In the genomic region with DNA sequence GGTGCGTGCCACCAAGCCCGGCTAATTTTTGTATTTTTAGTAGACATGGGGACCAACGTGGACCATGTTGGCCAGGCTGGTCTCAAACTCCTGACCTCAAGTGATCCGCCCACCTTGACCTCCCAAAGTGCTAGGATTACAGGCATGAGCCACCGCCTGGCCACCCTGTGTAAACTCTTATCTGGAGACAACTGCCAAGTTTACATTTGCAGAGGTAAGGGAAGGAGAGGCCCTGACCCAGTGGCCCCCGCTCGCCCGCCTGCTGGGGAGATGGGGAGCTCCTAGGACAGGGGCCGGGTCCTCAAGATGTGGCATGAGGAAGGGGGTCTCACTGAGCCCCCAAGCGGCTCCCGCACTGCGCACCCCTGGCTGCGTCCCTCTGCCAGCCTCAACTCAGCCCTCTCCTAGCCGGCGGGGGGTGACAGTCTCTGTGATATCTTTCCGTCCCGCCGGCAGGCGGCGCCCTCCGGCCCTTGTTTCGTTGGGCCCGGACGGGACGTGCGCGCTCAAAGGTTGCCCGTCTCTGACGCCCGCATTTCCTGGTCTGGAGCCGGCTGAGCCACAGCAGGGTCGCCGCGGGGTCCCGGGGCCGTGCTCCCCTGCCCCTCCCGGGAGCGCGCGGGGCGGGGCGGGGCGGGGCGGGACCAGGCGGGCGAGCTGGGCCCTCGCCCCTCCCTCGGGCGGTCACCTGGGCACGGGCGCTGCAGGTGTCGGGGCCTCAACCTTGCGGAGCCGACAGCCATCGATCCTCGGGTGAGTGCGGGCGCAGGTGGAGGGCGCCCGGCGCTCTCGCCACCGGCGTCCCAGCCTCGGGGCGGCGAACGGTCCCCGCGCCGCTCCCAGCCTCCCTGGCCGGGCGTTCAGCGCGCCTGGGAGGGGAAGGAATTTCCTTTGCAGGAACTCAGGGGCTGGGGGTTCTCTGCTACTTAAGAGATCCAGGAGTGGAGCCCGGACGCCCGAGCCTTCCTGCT, we compare ENCODE assay signal across 8 cellular contexts. TPM values are rescaled to one million over a fixed set of nuclear protein-coding genes. Genes with fewer than 3 reads are reported as not detected.
DNase-seq lines count a peak whose midpoint lies in the region; ATAC-seq and TF ChIP-seq lines count a peak whose summit lies in the region.

TSS of gene GPR160 (plus strand) at position 533 of the 971 bp plus-strand sequence. CDS start 45,978 bp downstream, outside the sequence.

- DNase-seq in CD4-positive, alpha-beta T cell = peak; percentile 67 to 82 (median 72)
- DNase-seq in NCI-H526 treated with DMSO at 0.1 percent for 48 hours (lab: John Stamatoyannopoulos, UW) = peak; percentile 75
- peak; percentile 86 for DNase-seq in activated CD8-positive, alpha-beta T cell treated with anti-CD3 and anti-CD28 coated beads, Interleukin-2, amount 10 ng/mL, durations not matched to agents 7 days and 5 days
- DNase-seq in endothelial cell (ENCODE audit: low spot score) = peak; percentile 79
- DNase-seq in mucosa of descending colon = peak; percentile 94 to 96 (median 95)
- DNase-seq in stimulated activated CD8-positive, alpha-beta memory T cell treated with anti-CD3 and anti-CD28 coated beads, Interleukin-4, amount 100 ng/mL, for 48 hours = peak; percentile 89

- peak; percentile 85 for TF ChIP-seq CTCF in CD4-positive, alpha-beta T cell (IDR thresholded peaks at IDR 0.05)
- TF ChIP-seq CTCF in endothelial cell (IDR thresholded peaks at IDR 0.05; ENCODE audit: unreplicated experiment) (peak; percentile 89), mucosa of descending colon (IDR thresholded peaks at IDR 0.05) (peak; percentile 49)

- intact Hi-C loops in CD4-positive, alpha-beta T cell (cut with DNase I, micrococcal nuclease) = loop anchor here (2.0 to 10.0 kb wide), 6 partner anchors 71 to 320 kb away; partner anchors contain the start of genes PRKCI (in 1 of the 2), SEC62 (in 1 of the 2) and SKIL (in 1 of the 2)
- intact Hi-C loops in mucosa of descending colon (cut with DNase I, micrococcal nuclease) = no loop called here

- H3K4me3 ChIP-seq in mucosa of descending colon = peak within 1 kb of the TSS; percentile 50

- POLR2A ChIA-PET in CD4-positive, alpha-beta T cell (lab: Charles Lee) = interaction anchor here (0.6 to 1.8 kb wide), 5 partner anchors 71 to 316 kb away, joined by 3 to 15 read pairs (median 3); partner anchors contain the start of genes PRKCI and SEC62
- POLR2A ChIA-PET in activated CD8-positive, alpha-beta T cell treated with anti-CD3 and anti-CD28 coated beads, Interleukin-2, amount 10 ng/mL, durations not matched to agents 7 days and 5 days (lab: Charles Lee) = interaction anchor here (1.0 kb wide), 1 partner anchor 71 kb away, joined by 3 read pairs; the partner anchor contains the start of gene SEC62

- no peaks in the 10 kb centered on the region for H3K27me3 Mint-ChIP-seq in CD4-positive, alpha-beta T cell
- H3K27me3 Mint-ChIP-seq in activated CD8-positive, alpha-beta T cell treated with anti-CD3 and anti-CD28 coated beads, Interleukin-2, amount 10 ng/mL, durations not matched to agents 7 days and 5 days (ENCODE audit: low read depth) = peaks cover 18% of the 10 kb centered on the region
- peaks cover 3% of the 10 kb centered on the region for H3K27me3 Mint-ChIP-seq in endothelial cell (ENCODE audit: unreplicated experiment)

- H3K4me1 Mint-ChIP-seq in CD4-positive, alpha-beta T cell (ENCODE audit: low read depth) = peaks cover 43% of the 10 kb centered on the region
- peaks cover 25% of the 10 kb centered on the region for H3K4me1 Mint-ChIP-seq in activated CD8-positive, alpha-beta T cell treated with anti-CD3 and anti-CD28 coated beads, Interleukin-2, amount 10 ng/mL, durations not matched to agents 7 days and 5 days (ENCODE audit: low read depth)
- peaks cover 4% of the 10 kb centered on the region for H3K4me1 Mint-ChIP-seq in endothelial cell (ENCODE audit: unreplicated experiment)

- no peaks in the 10 kb centered on the region for H3K36me3 ChIP-seq in mucosa of descending colon (ENCODE audit: low read depth)

- H3K27ac ChIP-seq in CD4-positive, alpha-beta T cell (ENCODE audit: low read depth, low read length) = peak within 1 kb of the TSS; percentile 41

- peaks cover 22% of the 10 kb centered on the region for H3K4me1 ChIP-seq in mucosa of descending colon (ENCODE audit: low read depth)

- peak within 1 kb of the TSS; percentile 67 for H3K27ac Mint-ChIP-seq in CD4-positive, alpha-beta T cell
- no peak within 1 kb of the TSS for H3K27ac Mint-ChIP-seq in activated CD8-positive, alpha-beta T cell treated with anti-CD3 and anti-CD28 coated beads, Interleukin-2, amount 10 ng/mL, durations not matched to agents 7 days and 5 days
- H3K27ac Mint-ChIP-seq in endothelial cell (ENCODE audit: unreplicated experiment) = no peak within 1 kb of the TSS

- CTCF ChIA-PET in CD4-positive, alpha-beta T cell (lab: Charles Lee) = interaction anchor here (1.0 kb wide), 1 partner anchor 175 kb away, joined by 4 read pairs; no protein-coding TSS in a partner anchor
- CTCF ChIA-PET in activated CD8-positive, alpha-beta T cell treated with anti-CD3 and anti-CD28 coated beads, Interleukin-2, amount 10 ng/mL, durations not matched to agents 7 days and 5 days (lab: Charles Lee) = interaction anchor here (0.6 to 2.7 kb wide), 8 partner anchors 8 to 176 kb away, joined by 3 to 10 read pairs (median 4); no protein-coding TSS in a partner anchor

- no peaks in the 10 kb centered on the region for H3K9me3 ChIP-seq in CD4-positive, alpha-beta T cell (ENCODE audit: control insufficient read depth, low read length)
- no peaks in the 10 kb centered on the region for H3K9me3 ChIP-seq in mucosa of descending colon

- H3K4me3 Mint-ChIP-seq in CD4-positive, alpha-beta T cell = peak within 1 kb of the TSS; percentile 93
- peak within 1 kb of the TSS; percentile 78 for H3K4me3 Mint-ChIP-seq in activated CD8-positive, alpha-beta T cell treated with anti-CD3 and anti-CD28 coated beads, Interleukin-2, amount 10 ng/mL, durations not matched to agents 7 days and 5 days
- H3K4me3 Mint-ChIP-seq in endothelial cell (ENCODE audit: unreplicated experiment) = peak within 1 kb of the TSS; percentile 91

- peak; percentile 64 for ATAC-seq in CD4-positive, alpha-beta T cell (ENCODE audit: poor library complexity)
- ATAC-seq in GM19328 (IDR thresholded peaks at IDR 0.05; ENCODE audit: unreplicated experiment) (peak; percentile 80), HG03439 (IDR thresholded peaks at IDR 0.05; ENCODE audit: unreplicated experiment) (peak; percentile 81), mucosa of descending colon (peak; percentile 90)
- peak; percentile 87 for ATAC-seq in activated CD8-positive, alpha-beta T cell treated with anti-CD3 and anti-CD28 coated beads, Interleukin-2, amount 10 ng/mL, durations not matched to agents 7 days and 5 days

- H3K36me3 Mint-ChIP-seq in CD4-positive, alpha-beta T cell (ENCODE audit: low read depth) = peaks cover 6% of the 10 kb centered on the region
- peaks cover 5% of the 10 kb centered on the region for H3K36me3 Mint-ChIP-seq in activated CD8-positive, alpha-beta T cell treated with anti-CD3 and anti-CD28 coated beads, Interleukin-2, amount 10 ng/mL, durations not matched to agents 7 days and 5 days (ENCODE audit: low read depth)
- H3K36me3 Mint-ChIP-seq in endothelial cell (ENCODE audit: low read depth, unreplicated experiment) = no peaks in the 10 kb centered on the region

- H3K27me3 ChIP-seq in CD4-positive, alpha-beta T cell (ENCODE audit: control insufficient read depth, insufficient read depth, low read length) = no peaks in the 10 kb centered on the region

- H3K9me3 Mint-ChIP-seq in CD4-positive, alpha-beta T cell = no peaks in the 10 kb centered on the region
- H3K9me3 Mint-ChIP-seq in activated CD8-positive, alpha-beta T cell treated with anti-CD3 and anti-CD28 coated beads, Interleukin-2, amount 10 ng/mL, durations not matched to agents 7 days and 5 days (ENCODE audit: insufficient read depth) = peaks cover 5% of the 10 kb centered on the region
- H3K9me3 Mint-ChIP-seq in endothelial cell (ENCODE audit: unreplicated experiment) = no peaks in the 10 kb centered on the region

RNA-seq across cellular contexts. Expression of gene GPR160, which starts in this region (rescaled TPM):
- total RNA-seq in CD4-positive, alpha-beta T cell = 1 to 10 TPM; 5.7 TPM
- 1 to 10 TPM; 5.0 to 7.4 TPM for total RNA-seq in activated CD8-positive, alpha-beta T cell treated with anti-CD3 and anti-CD28 coated beads, Interleukin-2, amount 10 ng/mL, durations not matched to agents 7 days and 5 days
- 14.6 TPM for total RNA-seq in endothelial cell (ENCODE audit: unreplicated experiment)
- total RNA-seq in mucosa of descending colon = 10 to 100 TPM; 30.0 to 96.5 (median 67.6) TPM

Comparison
In these comparisons a context has a peak if more than half of its experiments do, and no peak if none do; other contexts are left out.
1. Peak in every context shown above with its lines: DNase-seq, ATAC-seq, H3K4me3 ChIP-seq and H3K27ac ChIP-seq.
2. intact Hi-C loops: an anchor here in CD4-positive, alpha-beta T cell (2.0 to 10.0 kb wide); none called in mucosa of descending colon.